Comparison of ENCODE assay signal across 10 cellular contexts in genomic region chr2:133553838-133554408, GRCh38. TPM values are rescaled to one million over a fixed set of nuclear protein-coding genes. Genes with fewer than 3 reads are reported as not detected.
"Had no signal": no experiment of that assay in that cellular context is flagged by ENCODE, and none has a peak within 500 bp of the region (broad histone marks: within the 10 kb centered on the region; RNA-seq: fewer than 3 reads in every experiment).

No MANE protein-coding gene starts in this region.

- DNase-seq: GM23248, H9, HCEC 1CT, HFFc6, KG1 had no signal

- H3K9ac ChIP-seq: GM23248 had no signal

- FAIRE-seq: H1, H54, HTR-8/SVneo had no signal

- H2AFZ ChIP-seq: GM23248 had no signal

- H3K27ac ChIP-seq: GM23248 had no signal

- H3K4me3 ChIP-seq: GM23248 had no signal

RNA-seq across cellular contexts. Expression of gene NCKAP5, which starts 14.3 kb away (rescaled TPM):
- total RNA-seq: HT-29 had no signal
- polyA plus RNA-seq: IgD-negative memory B cell had no signal
